ENCODE assay signal across 8 cellular contexts in the genomic region with DNA sequence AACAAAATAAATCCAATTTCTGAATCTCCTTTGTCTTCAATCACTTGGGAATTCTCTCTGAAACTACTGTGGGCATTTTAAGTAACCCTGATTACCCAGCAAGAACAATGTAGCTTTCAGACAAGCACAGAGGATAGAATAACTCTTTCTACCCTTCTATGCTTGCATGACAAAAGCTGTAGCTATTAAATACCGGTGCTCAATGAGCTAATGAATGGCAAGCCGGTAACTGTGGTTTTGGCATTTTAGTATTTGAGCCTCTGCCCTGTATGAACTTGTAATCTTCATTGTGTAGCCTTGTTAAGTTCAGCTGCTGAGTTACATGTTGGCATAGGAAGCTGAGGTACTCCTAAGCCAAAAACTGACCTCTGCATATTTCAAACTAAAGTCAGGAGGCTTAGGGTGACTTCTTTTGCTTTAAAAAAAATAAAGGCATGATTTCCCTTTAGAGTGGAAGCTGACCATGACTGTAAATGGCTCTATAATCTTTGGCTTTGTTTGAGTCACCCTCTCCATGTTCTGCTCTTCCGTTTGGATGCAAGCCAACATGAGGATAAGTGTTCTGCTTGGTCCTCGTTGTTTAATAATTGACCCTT.
DNase-seq lines count a peak whose midpoint lies in the region; ATAC-seq and TF ChIP-seq lines count a peak whose summit lies in the region.

No MANE protein-coding gene starts in this region.

- in situ Hi-C loops in KBM-7 (cut with MboI; ENCODE audit: low pct_unique_long_range_greater_than_20kb, low sequenced_read_pairs), result no loop called here

- peaks cover 29 to 34% (median 34%) of the 10 kb centered on the region in 3 donors for H3K4me1 ChIP-seq in skeletal muscle tissue (ENCODE audit: control insufficient read depth in 3 of 3, insufficient read depth in 3 of 3, low read length in 3 of 3)

- DNase-seq in DMS 273 (lab: John Stamatoyannopoulos, UW; ENCODE audit: unreplicated experiment) (peak; percentile 14), DMS 273 treated with DMSO at 0.1 percent for 48 hours (lab: John Stamatoyannopoulos, UW) (no peak), RPMI7951 (ENCODE audit: low read depth) (peak; percentile 90), fibroblast of mammary gland (ENCODE audit: low read depth) (peak; percentile 86), OCI-M2 (lab: John Stamatoyannopoulos, UW; ENCODE audit: unreplicated experiment) (no peak), KBM-7 (no peak)

- H3K27me3 ChIP-seq in skeletal muscle tissue (ENCODE audit: control insufficient read depth in 3 of 3, insufficient read depth in 3 of 3, low read length in 3 of 3), result no peaks in the 10 kb centered on the region

- no peaks in the 10 kb centered on the region for H3K9me3 ChIP-seq in skeletal muscle tissue (ENCODE audit: control insufficient read depth in 3 of 3, low read length in 3 of 3)

- ATAC-seq in HG02678 (IDR thresholded peaks at IDR 0.05; ENCODE audit: unreplicated experiment), result no peak

- H3K36me3 ChIP-seq in skeletal muscle tissue (ENCODE audit: control insufficient read depth in 3 of 3, insufficient read depth in 3 of 3, low read length in 3 of 3), result no peaks in the 10 kb centered on the region

- H3K27ac ChIP-seq in skeletal muscle tissue (ENCODE audit: low read depth, low read length), result peak overlapping the region; percentile 59

- no peak for TF ChIP-seq CTCF in fibroblast of mammary gland (conservative IDR thresholded peaks at IDR 0.05; ENCODE audit: control insufficient read depth, insufficient read depth, low read depth, low read length)

- no peak overlapping the region for H3K9ac ChIP-seq in skeletal muscle tissue (ENCODE audit: low read depth in 1 of 3, low read length in 3 of 3)

- H3K4me3 ChIP-seq in fibroblast of mammary gland (ENCODE audit: control insufficient read depth, low read depth, low read length) (no peak overlapping the region), skeletal muscle tissue (ENCODE audit: low read length in 3 of 3) (no peak overlapping the region)

Comparison
In these comparisons a context has a peak if more than half of its experiments do, and no peak if none do; other contexts are left out.
1. DNase-seq: peak in DMS 273 (single experiment), RPMI7951 (single experiment) and fibroblast of mammary gland (single experiment); none in DMS 273 treated with DMSO at 0.1 percent for 48 hours (single experiment), OCI-M2 (single experiment) and KBM-7 (single experiment).